ENCODE assay signal across 30 cellular contexts in the genomic region with DNA sequence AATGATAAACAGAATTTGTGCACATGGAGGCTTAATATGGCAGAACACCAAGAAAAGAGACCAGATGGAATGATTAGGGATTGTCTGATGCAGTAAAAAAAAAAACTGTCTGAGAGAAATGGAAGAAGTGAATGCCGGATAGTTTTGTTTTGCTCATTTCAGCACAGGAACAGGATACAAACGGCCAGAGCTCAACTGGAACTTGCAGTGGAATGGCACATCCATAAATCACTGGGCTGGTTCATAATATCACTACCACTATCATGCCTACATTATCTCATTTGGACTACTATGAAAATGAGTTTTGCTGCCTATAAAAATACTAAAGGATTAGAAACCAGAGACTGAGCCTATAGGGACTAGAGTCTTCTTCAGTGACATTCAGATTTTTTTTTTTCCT.
"Had no signal": no experiment of that assay in that cellular context is flagged by ENCODE, and none has a peak within 500 bp of the region (broad histone marks: within the 10 kb centered on the region; RNA-seq: fewer than 3 reads in every experiment).

No MANE protein-coding gene starts in this region.

- H3K4me3 ChIP-seq: adrenal gland, breast epithelium, gastrocnemius medialis, pancreas, prostate gland, sigmoid colon, suprapubic skin, tibial artery had no signal

- H3K27ac ChIP-seq: adrenal gland, gastrocnemius medialis, pancreas, prostate gland, sigmoid colon, suprapubic skin, tibial artery had no signal

- H3K9me3 ChIP-seq: adrenal gland, breast epithelium, gastrocnemius medialis, pancreas, prostate gland, sigmoid colon, suprapubic skin, tibial artery had no signal

- H3K9me3 Mint-ChIP-seq: activated CD4-positive, alpha-beta memory T cell treated with anti-CD3 and anti-CD28 coated beads, Interleukin-2, amount 10 ng/mL, durations not matched to agents 7 days and 5 days; activated CD4-positive, alpha-beta T cell treated with anti-CD3 and anti-CD28 coated beads, Interleukin-2, amount 10 ng/mL, durations not matched to agents 7 days and 5 days; activated naive CD4-positive, alpha-beta T cell treated with anti-CD3 and anti-CD28 coated beads, Interleukin-2, amount 10 ng/mL, durations not matched to agents 7 days and 5 days; activated T-cell treated with anti-CD3 and anti-CD28 coated beads, Interleukin-2, amount 50 U/mL, for 24 hours; dendritic cell treated with granulocyte-macrophage colony-stimulating factor and Interleukin-4, amounts not matched to agents 40 ng/mL and 50 ng/mL, for 4 days; naive B cell; neural crest cell; stimulated activated memory B cell treated with anti-CD40 and anti-IgM and Interleukin-4, amounts not matched to agents 10 μg/mL and 1 μg/mL and 100 μg/mL, for 72 hours had no signal

- H3K27me3 Mint-ChIP-seq: activated CD4-positive, alpha-beta memory T cell treated with anti-CD3 and anti-CD28 coated beads, Interleukin-2, amount 10 ng/mL, durations not matched to agents 7 days and 5 days; activated CD4-positive, alpha-beta T cell treated with anti-CD3 and anti-CD28 coated beads, Interleukin-2, amount 10 ng/mL, durations not matched to agents 7 days and 5 days; activated naive CD4-positive, alpha-beta T cell treated with anti-CD3 and anti-CD28 coated beads, Interleukin-2, amount 10 ng/mL, durations not matched to agents 7 days and 5 days; activated T-cell treated with anti-CD3 and anti-CD28 coated beads, Interleukin-2, amount 50 U/mL, for 24 hours; dendritic cell treated with granulocyte-macrophage colony-stimulating factor and Interleukin-4, amounts not matched to agents 40 ng/mL and 50 ng/mL, for 4 days; naive B cell; stimulated activated memory B cell treated with anti-CD40 and anti-IgM and Interleukin-4, amounts not matched to agents 10 μg/mL and 1 μg/mL and 100 μg/mL, for 72 hours had no signal

- H3K4me1 ChIP-seq: breast epithelium, prostate gland had no signal

- DNase-seq: activated CD4-positive, alpha-beta memory T cell treated with anti-CD3 and anti-CD28 coated beads, Interleukin-2, amount 10 ng/mL, durations not matched to agents 7 days and 5 days; activated CD4-positive, alpha-beta T cell treated with anti-CD3 and anti-CD28 coated beads for 1 hour; activated CD4-positive, alpha-beta T cell treated with anti-CD3 and anti-CD28 coated beads, Interleukin-2, amount 10 ng/mL, durations not matched to agents 7 days and 5 days; activated CD8-positive, alpha-beta memory T cell treated with anti-CD3 and anti-CD28 coated beads, Interleukin-2, amount 50 U/mL, for 48 hours; activated gamma-delta T cell; activated naive CD4-positive, alpha-beta T cell treated with anti-CD3 and anti-CD28 coated beads, Interleukin-2, amount 10 ng/mL, durations not matched to agents 7 days and 5 days; activated T-cell treated with anti-CD3 and anti-CD28 coated beads, Interleukin-2, amount 50 U/mL, for 24 hours; adrenal gland; aorta; central memory CD4-positive, alpha-beta T cell; effector CD4-positive, alpha-beta T cell; gastrocnemius medialis; glutamatergic neuron; islet precursor cell; left ventricle myocardium superior; naive B cell; nucleus accumbens; pancreas; retina; sigmoid colon; small intestine; stimulated activated CD4-positive, alpha-beta T cell treated with anti-CD3 and anti-CD28 coated beads, Interleukin-4, amount 100 ng/mL, for 24 hours; T-helper 2 cell; tibial artery had no signal

- H3K27ac Mint-ChIP-seq: activated CD4-positive, alpha-beta memory T cell treated with anti-CD3 and anti-CD28 coated beads, Interleukin-2, amount 10 ng/mL, durations not matched to agents 7 days and 5 days; activated CD4-positive, alpha-beta T cell treated with anti-CD3 and anti-CD28 coated beads, Interleukin-2, amount 10 ng/mL, durations not matched to agents 7 days and 5 days; activated T-cell treated with anti-CD3 and anti-CD28 coated beads, Interleukin-2, amount 50 U/mL, for 24 hours; dendritic cell treated with granulocyte-macrophage colony-stimulating factor and Interleukin-4, amounts not matched to agents 40 ng/mL and 50 ng/mL, for 4 days; stimulated activated memory B cell treated with anti-CD40 and anti-IgM and Interleukin-4, amounts not matched to agents 10 μg/mL and 1 μg/mL and 100 μg/mL, for 72 hours had no signal

- ATAC-seq: gastrocnemius medialis; left ventricle myocardium superior; pancreas; stimulated activated memory B cell treated with anti-CD40 and anti-IgM and Interleukin-4, amounts not matched to agents 10 μg/mL and 1 μg/mL and 100 μg/mL, for 72 hours had no signal

- H3K27me3 ChIP-seq: adrenal gland, breast epithelium, gastrocnemius medialis, pancreas, sigmoid colon, suprapubic skin, tibial artery had no signal

- H3K4me3 Mint-ChIP-seq: activated CD4-positive, alpha-beta memory T cell treated with anti-CD3 and anti-CD28 coated beads, Interleukin-2, amount 10 ng/mL, durations not matched to agents 7 days and 5 days; activated CD4-positive, alpha-beta T cell treated with anti-CD3 and anti-CD28 coated beads, Interleukin-2, amount 10 ng/mL, durations not matched to agents 7 days and 5 days; activated naive CD4-positive, alpha-beta T cell treated with anti-CD3 and anti-CD28 coated beads, Interleukin-2, amount 10 ng/mL, durations not matched to agents 7 days and 5 days; activated T-cell treated with anti-CD3 and anti-CD28 coated beads, Interleukin-2, amount 50 U/mL, for 24 hours; dendritic cell treated with granulocyte-macrophage colony-stimulating factor and Interleukin-4, amounts not matched to agents 40 ng/mL and 50 ng/mL, for 4 days; naive B cell; neural crest cell; stimulated activated memory B cell treated with anti-CD40 and anti-IgM and Interleukin-4, amounts not matched to agents 10 μg/mL and 1 μg/mL and 100 μg/mL, for 72 hours had no signal

- H3K36me3 ChIP-seq: adrenal gland, breast epithelium, gastrocnemius medialis, pancreas, prostate gland had no signal
